ENCODE assay signal across 22 cellular contexts in the genomic region with DNA sequence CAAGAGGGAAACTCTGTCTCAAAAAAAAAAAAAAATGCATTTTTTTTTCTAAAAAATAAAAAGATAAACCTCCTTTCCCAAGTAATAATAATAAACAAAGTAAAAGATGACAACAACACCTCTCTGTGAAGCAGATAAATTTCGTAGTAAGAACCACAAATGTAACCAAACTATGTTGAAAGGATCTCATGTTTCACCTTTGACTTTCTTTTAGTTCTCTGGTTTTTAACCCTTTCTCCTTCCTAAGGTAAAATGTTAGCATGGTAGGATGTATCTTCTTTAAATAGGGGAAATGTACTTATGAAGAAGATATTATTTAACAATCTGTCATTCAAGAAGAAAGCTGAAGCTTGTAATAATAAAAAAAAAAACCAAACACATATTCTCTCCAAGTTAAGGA. TPM values are rescaled to one million over a fixed set of nuclear protein-coding genes. Genes with fewer than 3 reads are reported as not detected.
A peak's percentile ranks its signal among the peaks of the same experiment; 100 is the strongest.
DNase-seq lines count a peak whose midpoint lies in the region; ATAC-seq and TF ChIP-seq lines count a peak whose summit lies in the region.
"Had no signal": no experiment of that assay in that cellular context is flagged by ENCODE, and none has a peak within 500 bp of the region (broad histone marks: within the 10 kb centered on the region; RNA-seq: fewer than 3 reads in every experiment).

No MANE protein-coding gene starts in this region.

- ATAC-seq in activated naive CD4-positive, alpha-beta T cell treated with anti-CD3 and anti-CD28 coated beads, Interleukin-2, amount 50 U/mL, for 72 hours, result no peak
- ATAC-seq in PC-3 (no peak), thoracic aorta (ENCODE audit: insufficient number of reproducible peaks, low FRiP score, low read depth) (no peak)
- ATAC-seq: K562, mucosa of descending colon, sciatic nerve had no signal

- TF ChIP-seq CTCF in PC-3 (conservative IDR thresholded peaks at IDR 0.05; ENCODE audit: low read depth, low read length), result no peak
- TF ChIP-seq CTCF in glutamatergic neuron (IDR thresholded peaks at IDR 0.05; ENCODE audit: partially characterized antibody, unreplicated experiment), result no peak
- TF ChIP-seq CTCF in thoracic aorta (IDR thresholded peaks at IDR 0.05), result no peak

- no peak overlapping the region for H3K9ac ChIP-seq in PC-3 (ENCODE audit: low read length)

- no peaks in the 10 kb centered on the region for H3K9me2 ChIP-seq in PC-3 (replicated peaks; ENCODE audit: low read length)

- intact Hi-C loops in PC-3 (cut with micrococcal nuclease), result no loop called here

- H3K4me3 Mint-ChIP-seq in activated naive CD4-positive, alpha-beta T cell treated with anti-CD3 and anti-CD28 coated beads, Interleukin-2, amount 10 ng/mL, durations not matched to agents 7 days and 5 days, result peak overlapping the region; percentile 51
- H3K4me3 Mint-ChIP-seq in glutamatergic neuron (ENCODE audit: unreplicated experiment), result peak overlapping the region; percentile 36
- H3K4me3 Mint-ChIP-seq: activated naive CD8-positive, alpha-beta T cell treated with anti-CD3 and anti-CD28 coated beads, Interleukin-2, amount 10 ng/mL, durations not matched to agents 7 days and 5 days had no signal

- H3K4me3 ChIP-seq in PC-3 (ENCODE audit: low read length) (no peak overlapping the region), thoracic aorta (no peak overlapping the region)
- H3K4me3 ChIP-seq: cardiac muscle cell, K562, mucosa of descending colon, upper lobe of left lung had no signal

- H3K9me3 ChIP-seq in PC-3 (ENCODE audit: low read length), result no peaks in the 10 kb centered on the region
- H3K9me3 ChIP-seq in thoracic aorta, result no peaks in the 10 kb centered on the region
- H3K9me3 ChIP-seq: esophagus muscularis mucosa, left ventricle myocardium inferior, mucosa of descending colon, upper lobe of left lung had no signal

- POLR2A ChIA-PET in PC-3 (lab: Charles Lee; ENCODE audit: unreplicated experiment), result interaction anchor here (0.6 kb wide), 1 partner anchor 77 kb away, joined by 3 read pairs; no protein-coding TSS in a partner anchor

- H3K4me2 ChIP-seq in PC-3 (ENCODE audit: low read length), result peak overlapping the region; percentile 98; the same call in 1 of the 2 replicates

- H4K20me1 ChIP-seq in PC-3 (ENCODE audit: low read length), result no peaks in the 10 kb centered on the region

- peaks cover 1% of the 10 kb centered on the region for H3F3A ChIP-seq in PC-3 (ENCODE audit: low read length, unreplicated experiment)

- CTCF ChIA-PET in activated naive CD4-positive, alpha-beta T cell treated with anti-CD3 and anti-CD28 coated beads, Interleukin-2, amount 10 ng/mL, durations not matched to agents 7 days and 5 days (lab: Charles Lee), result no interaction called here
- CTCF ChIA-PET in PC-3 (lab: Charles Lee), result interaction anchor here (0.6 kb wide), 1 partner anchor 46 kb away, joined by 3 read pairs; no protein-coding TSS in a partner anchor

- H3K27me3 Mint-ChIP-seq in activated naive CD4-positive, alpha-beta T cell treated with anti-CD3 and anti-CD28 coated beads, Interleukin-2, amount 10 ng/mL, durations not matched to agents 7 days and 5 days, result peaks cover 12% of the 10 kb centered on the region
- H3K27me3 Mint-ChIP-seq in glutamatergic neuron (ENCODE audit: unreplicated experiment), result peaks cover 12% of the 10 kb centered on the region
- H3K27me3 Mint-ChIP-seq: activated naive CD8-positive, alpha-beta T cell treated with anti-CD3 and anti-CD28 coated beads, Interleukin-2, amount 10 ng/mL, durations not matched to agents 7 days and 5 days had no signal

- no peak for DNase-seq in activated naive CD4-positive, alpha-beta T cell treated with anti-CD3 and anti-CD28 coated beads, Interleukin-2, amount 10 ng/mL, durations not matched to agents 7 days and 5 days
- DNase-seq in activated naive CD4-positive, alpha-beta T cell treated with anti-CD3 and anti-CD28 coated beads, Interleukin-2, amount 50 U/mL, for 72 hours (ENCODE audit: low spot score in 2 of 2), result no peak
- DNase-seq in PC-3 (no peak), glutamatergic neuron (no peak), thoracic aorta (ENCODE audit: low spot score) (no peak), NCI-H1694 treated with DMSO at 0.1 percent for 48 hours (lab: John Stamatoyannopoulos, UW) (no peak), COR-L47 (lab: John Stamatoyannopoulos, UW) (no peak)
- DNase-seq: activated naive CD8-positive, alpha-beta T cell treated with anti-CD3 and anti-CD28 coated beads, Interleukin-2, amount 10 ng/mL, durations not matched to agents 7 days and 5 days; Calu3; left ventricle myocardium inferior; MV-4-11; NCI-H2029 treated with DMSO at 0.1 percent for 48 hours; NCI-H446 treated with DMSO at 0.1 percent for 48 hours; stimulated activated naive CD4-positive, alpha-beta T cell treated with Interleukin-2 at 50 U/mL for 16 hours had no signal

- H3K4me1 ChIP-seq in PC-3 (ENCODE audit: insufficient read depth, low read length), result peaks cover 39% of the 10 kb centered on the region
- H3K4me1 ChIP-seq in thoracic aorta (ENCODE audit: control insufficient read depth in 1 of 2, low read depth in 2 of 2), result peaks cover 3 to 22% of the 10 kb centered on the region in 2 donors

- H3K27ac ChIP-seq in PC-3 (ENCODE audit: low read length), result no peak overlapping the region
- peak overlapping the region; percentile 99 for H3K27ac ChIP-seq in thoracic aorta
- H3K27ac ChIP-seq: left ventricle myocardium inferior, upper lobe of left lung had no signal

- H2AFZ ChIP-seq in PC-3 (ENCODE audit: low read length), result no peak overlapping the region

- peaks cover 34% of the 10 kb centered on the region for H3K4me1 Mint-ChIP-seq in activated naive CD4-positive, alpha-beta T cell treated with anti-CD3 and anti-CD28 coated beads, Interleukin-2, amount 10 ng/mL, durations not matched to agents 7 days and 5 days
- H3K4me1 Mint-ChIP-seq in glutamatergic neuron (ENCODE audit: low read depth, unreplicated experiment), result peaks cover 14% of the 10 kb centered on the region

- no peaks in the 10 kb centered on the region for H3K27me3 ChIP-seq in PC-3 (ENCODE audit: low read length)
- H3K27me3 ChIP-seq in thoracic aorta (replicated peaks; ENCODE audit: insufficient read depth), result no peaks in the 10 kb centered on the region
- H3K27me3 ChIP-seq: cardiac muscle cell, esophagus muscularis mucosa, upper lobe of left lung had no signal

- BruUV-seq in PC-3 (replicated peaks; lab: Mats Ljungman, UMichigan), result no TSS peak

- H3K79me2 ChIP-seq in PC-3 (ENCODE audit: low read length), result peaks cover 47% of the 10 kb centered on the region

- no peaks in the 10 kb centered on the region for H3K9me3 Mint-ChIP-seq in activated naive CD4-positive, alpha-beta T cell treated with anti-CD3 and anti-CD28 coated beads, Interleukin-2, amount 10 ng/mL, durations not matched to agents 7 days and 5 days
- no peaks in the 10 kb centered on the region for H3K9me3 Mint-ChIP-seq in activated naive CD4-positive, alpha-beta T cell treated with anti-CD3 and anti-CD28 coated beads, Interleukin-2, amount 50 U/mL, for 72 hours
- peaks cover 13% of the 10 kb centered on the region for H3K9me3 Mint-ChIP-seq in glutamatergic neuron (ENCODE audit: unreplicated experiment)
- H3K9me3 Mint-ChIP-seq: activated naive CD8-positive, alpha-beta T cell treated with anti-CD3 and anti-CD28 coated beads, Interleukin-2, amount 10 ng/mL, durations not matched to agents 7 days and 5 days had no signal

- H3K27ac Mint-ChIP-seq in activated naive CD4-positive, alpha-beta T cell treated with anti-CD3 and anti-CD28 coated beads, Interleukin-2, amount 10 ng/mL, durations not matched to agents 7 days and 5 days, result no peak overlapping the region
- H3K27ac Mint-ChIP-seq in activated naive CD4-positive, alpha-beta T cell treated with anti-CD3 and anti-CD28 coated beads, Interleukin-2, amount 50 U/mL, for 72 hours, result no peak overlapping the region
- no peak overlapping the region for H3K27ac Mint-ChIP-seq in glutamatergic neuron (ENCODE audit: unreplicated experiment)
- H3K27ac Mint-ChIP-seq: activated naive CD8-positive, alpha-beta T cell treated with anti-CD3 and anti-CD28 coated beads, Interleukin-2, amount 10 ng/mL, durations not matched to agents 7 days and 5 days had no signal

- H3K36me3 ChIP-seq in PC-3 (ENCODE audit: low read depth, low read length) (peaks cover 1% of the 10 kb centered on the region; the same call in 1 of the 2 replicates), thoracic aorta (no peaks in the 10 kb centered on the region)
- H3K36me3 ChIP-seq: cardiac muscle cell, esophagus muscularis mucosa, upper lobe of left lung had no signal

- H3K36me3 Mint-ChIP-seq in activated naive CD4-positive, alpha-beta T cell treated with anti-CD3 and anti-CD28 coated beads, Interleukin-2, amount 10 ng/mL, durations not matched to agents 7 days and 5 days, result peaks cover 10% of the 10 kb centered on the region
- H3K36me3 Mint-ChIP-seq in activated naive CD4-positive, alpha-beta T cell treated with anti-CD3 and anti-CD28 coated beads, Interleukin-2, amount 50 U/mL, for 72 hours, result peaks cover 12 to 14% of the 10 kb centered on the region in 2 donors
- H3K36me3 Mint-ChIP-seq in glutamatergic neuron (ENCODE audit: unreplicated experiment), result no peaks in the 10 kb centered on the region

RNA-seq across cellular contexts. Expression of a gene that starts 1.8 kb away (rescaled TPM):
- total RNA-seq in activated naive CD4-positive, alpha-beta T cell treated with anti-CD3 and anti-CD28 coated beads, Interleukin-2, amount 50 U/mL, for 72 hours, result 10 to 100 TPM in 1 of 2 donors, 1 to 10 TPM in 1; 7.1 to 14.3 TPM
- total RNA-seq in PC-3 (2014; rRNA removed) (74.2 and 82.6 TPM in 2 replicates), glutamatergic neuron (ENCODE audit: unreplicated experiment) (65.3 TPM), thoracic aorta (100 to 1,000 TPM in 1 of 2 donors, 10 to 100 TPM in 1; 94.6 to 111 TPM)

RNA-seq across cellular contexts. Expression of a gene that starts 1.8 kb away (rescaled TPM):
- total RNA-seq in activated naive CD4-positive, alpha-beta T cell treated with anti-CD3 and anti-CD28 coated beads, Interleukin-2, amount 50 U/mL, for 72 hours, result not detected
- total RNA-seq in PC-3 (2014; rRNA removed), result 1.9 and 4.1 TPM in 2 replicates
- total RNA-seq in glutamatergic neuron (ENCODE audit: unreplicated experiment), result not detected
- not detected for total RNA-seq in thoracic aorta
- total RNA-seq: activated naive CD8-positive, alpha-beta T cell treated with anti-CD3 and anti-CD28 coated beads, Interleukin-2, amount 10 ng/mL, durations not matched to agents 7 days and 5 days; Calu3; cardiac muscle cell; glomerular endothelial cell; K562; left ventricle myocardium inferior; mucosa of descending colon; osteocyte; sciatic nerve; upper lobe of left lung had no signal
